ENCODE assay signal across 10 cellular contexts in genomic region chr9:127878001-127878651, GRCh38. TPM values are rescaled to one million over a fixed set of nuclear protein-coding genes. Genes with fewer than 3 reads are reported as not detected.
DNase-seq lines count a peak whose midpoint lies in the region; FAIRE-seq and TF ChIP-seq lines count a peak whose summit lies in the region.
"Had no signal": no experiment of that assay in that cellular context is flagged by ENCODE, and none has a peak within 500 bp of the region (broad histone marks: within the 10 kb centered on the region; RNA-seq: fewer than 3 reads in every experiment).

No MANE protein-coding gene starts in this region.

- peak overlapping the region; percentile 65 for H3K4me3 Mint-ChIP-seq in endodermal cell
- peak overlapping the region; percentile 85 to 92 (median 87) for H3K4me3 Mint-ChIP-seq in nephron

- POLR2A ChIA-PET in AG04449 (lab: Yijun Ruan, JAX): interaction anchor here (0.8 to 1.1 kb wide), 2 partner anchors 9 to 20 kb away, joined by 3 to 4 read pairs; no protein-coding TSS in a partner anchor

- no peak overlapping the region for H3K27ac ChIP-seq in endodermal cell (ENCODE audit: low read depth, low read length)

- no peaks in the 10 kb centered on the region for H3K9me3 ChIP-seq in NT2/D1 (ENCODE audit: insufficient read depth, low read length)
- H3K9me3 ChIP-seq in endodermal cell (ENCODE audit: control insufficient read depth, low read length): no peaks in the 10 kb centered on the region

- DNase-seq in AG04449 (ENCODE audit: low read depth, low spot score) (no peak), NT2/D1 (ENCODE audit: low read depth, low spot score) (no peak), endodermal cell (peak; percentile 64), frontal cortex (ENCODE audit: low spot score in 2 of 2) (no peak), hepatic stellate cell (ENCODE audit: low spot score) (no peak), glomerular visceral epithelial cell (ENCODE audit: extremely low spot score) (no peak), SIG-M5 (lab: John Stamatoyannopoulos, UW) (no peak)

- H3K36me3 Mint-ChIP-seq in endodermal cell (ENCODE audit: low read depth): no peaks in the 10 kb centered on the region
- peaks cover 3% of the 10 kb centered on the region for H3K36me3 Mint-ChIP-seq in nephron (ENCODE audit: low read depth)

- TF ChIP-seq CTCF in AG04449 (IDR thresholded peaks at IDR 0.05; ENCODE audit: insufficient read depth, low read length, missing control alignments) (no peak), endodermal cell (conservative IDR thresholded peaks at IDR 0.05) (no peak), nephron (IDR thresholded peaks at IDR 0.05; ENCODE audit: unreplicated experiment in 3 of 3) (no peak)

- CTCF ChIA-PET in AG04449 (lab: Yijun Ruan, JAX): interaction anchor here (1.0 to 1.1 kb wide), 3 partner anchors 9 to 65 kb away, joined by 3 to 5 read pairs (median 3); no protein-coding TSS in a partner anchor

- H3K4me3 ChIP-seq in AG04449 (ENCODE audit: low read depth, low read length): peak overlapping the region; percentile 66
- H3K4me3 ChIP-seq in NT2/D1 (ENCODE audit: insufficient read length, low read depth): peak overlapping the region; percentile 53
- peak overlapping the region; percentile 81 for H3K4me3 ChIP-seq in endodermal cell (ENCODE audit: low read length)

- H3K27me3 ChIP-seq in NT2/D1 (ENCODE audit: insufficient read depth, insufficient read length) (no peaks in the 10 kb centered on the region), endodermal cell (ENCODE audit: control insufficient read depth, insufficient read depth, low read length, poor library complexity, severe bottlenecking) (no peaks in the 10 kb centered on the region)

- H3K9ac ChIP-seq in NT2/D1 (ENCODE audit: insufficient read length, low read depth): peak overlapping the region; percentile 88
- H3K9ac ChIP-seq in endodermal cell (ENCODE audit: extremely low read depth, low read length, poor library complexity, severe bottlenecking): no peak overlapping the region

- H3K9me3 Mint-ChIP-seq in endodermal cell (no peaks in the 10 kb centered on the region), nephron (no peaks in the 10 kb centered on the region)

- no peak for FAIRE-seq in frontal cortex (lab: Jason Lieb, UNC)
- FAIRE-seq: islet of Langerhans, TTC549 had no signal

- H3K27me3 Mint-ChIP-seq in endodermal cell (ENCODE audit: insufficient read depth): no peaks in the 10 kb centered on the region
- H3K27me3 Mint-ChIP-seq in nephron (ENCODE audit: low read depth): no peaks in the 10 kb centered on the region

- peaks cover 29% of the 10 kb centered on the region for H3K4me1 ChIP-seq in NT2/D1 (ENCODE audit: insufficient read depth, insufficient read length)
- peaks cover 8% of the 10 kb centered on the region for H3K4me1 ChIP-seq in endodermal cell (ENCODE audit: control insufficient read depth, insufficient read depth, low read length)

- WGBS in endodermal cell (ENCODE audit: insufficient coverage in 1 of 2, insufficient read length in 1 of 2), 2 experiments: 60 to 63% methylated on average over 13 to 18 of the region's 18 CpGs

- H3K4me1 Mint-ChIP-seq in endodermal cell (peaks cover 11% of the 10 kb centered on the region), nephron (peaks cover 25% of the 10 kb centered on the region)

- H3K27ac Mint-ChIP-seq in endodermal cell (no peak overlapping the region), nephron (peak overlapping the region; percentile 63 to 81 (median 65))

- H3K36me3 ChIP-seq in NT2/D1 (ENCODE audit: insufficient read depth, insufficient read length, low read length) (peaks cover 15% of the 10 kb centered on the region), endodermal cell (ENCODE audit: control insufficient read depth, insufficient read depth, low read length) (no peaks in the 10 kb centered on the region)

RNA-seq across cellular contexts. Expression of gene AK1, which starts 0.7 kb away (rescaled TPM):
- total RNA-seq in endodermal cell (10 to 100 TPM; 19.0 to 22.8 TPM), frontal cortex (25.7 TPM)
- polyA plus RNA-seq in endodermal cell (2013, experiment 1 of 2): 58.2 TPM
- polyA plus RNA-seq in endodermal cell (2013, experiment 2 of 2): 50.8 TPM

RNA-seq across cellular contexts. Expression of gene ST6GALNAC6, which starts 21.3 kb away (rescaled TPM):
- total RNA-seq in endodermal cell (10 to 100 TPM; 42.3 to 44.2 TPM), frontal cortex (28.5 TPM)
- 25.4 TPM for polyA plus RNA-seq in endodermal cell (2013, experiment 1 of 2)
- polyA plus RNA-seq in endodermal cell (2013, experiment 2 of 2): 26.0 TPM

RNA-seq across cellular contexts. Expression of gene ENG, which starts 23.7 kb away (rescaled TPM):
- total RNA-seq in endodermal cell (1 to 10 TPM; 2.2 to 2.4 TPM), frontal cortex (0.82 TPM)
- 1.2 TPM for polyA plus RNA-seq in endodermal cell (2013, experiment 1 of 2)
- 0.95 TPM for polyA plus RNA-seq in endodermal cell (2013, experiment 2 of 2)

RNA-seq across cellular contexts. Expression of gene ST6GALNAC4, which starts 38.7 kb away (rescaled TPM):
- total RNA-seq in endodermal cell (10 to 100 TPM in 1 of 2 donors, 1 to 10 TPM in 1; 8.3 to 12.7 TPM), frontal cortex (6.5 TPM)
- polyA plus RNA-seq in endodermal cell (2013, experiment 1 of 2): 14.6 TPM
- 15.4 TPM for polyA plus RNA-seq in endodermal cell (2013, experiment 2 of 2)

RNA-seq across cellular contexts. Expression of gene PIP5KL1, which starts 52.5 kb away (rescaled TPM):
- total RNA-seq in endodermal cell: 1 to 10 TPM; 6.6 to 9.3 TPM
- polyA plus RNA-seq in endodermal cell (2013, experiment 1 of 2): 3.7 TPM
- polyA plus RNA-seq in endodermal cell (2013, experiment 2 of 2): 3.3 TPM
- total RNA-seq in frontal cortex: 6.1 TPM
